33 cellular contexts compared by ENCODE assay signal in the genomic region with DNA sequence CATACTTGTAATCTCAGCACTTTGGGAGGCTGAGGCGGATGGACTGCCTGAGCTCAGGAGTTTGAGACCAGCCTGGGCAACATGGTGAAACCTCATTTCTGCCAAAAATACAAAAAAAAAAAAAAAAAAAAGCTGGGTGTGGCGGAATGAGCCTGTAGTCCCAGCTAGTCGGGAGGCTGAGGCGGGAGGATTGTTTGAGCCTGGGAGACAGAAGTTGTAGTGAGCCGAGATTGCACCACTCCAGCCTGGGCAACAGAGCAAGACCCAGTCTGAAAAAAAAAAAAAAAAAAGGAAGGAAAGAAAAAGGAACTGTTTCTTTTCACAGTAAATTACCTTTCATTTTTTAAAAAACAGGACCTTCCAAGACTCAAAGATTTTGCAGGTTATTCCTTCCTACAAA. TPM values are rescaled to one million over a fixed set of nuclear protein-coding genes. Genes with fewer than 3 reads are reported as not detected.
"Had no signal": no experiment of that assay in that cellular context is flagged by ENCODE, and none has a peak within 500 bp of the region (broad histone marks: within the 10 kb centered on the region; RNA-seq: fewer than 3 reads in every experiment).

No MANE protein-coding gene starts in this region.

- H3K9me3 ChIP-seq: adrenal gland, body of pancreas, esophagus muscularis mucosa, gastrocnemius medialis had no signal

- H3K27ac ChIP-seq: adrenal gland, body of pancreas, esophagus muscularis mucosa, foreskin keratinocyte, gastrocnemius medialis, heart left ventricle, VCaP had no signal

- H3K36me3 ChIP-seq: adrenal gland had no signal

- ATAC-seq: activated naive CD8-positive, alpha-beta T cell treated with anti-CD3 and anti-CD28 coated beads, Interleukin-2, amount 50 U/mL, for 24 hours; activated T-cell treated with anti-CD3 and anti-CD28 coated beads, Interleukin-2, amount 50 U/mL, for 72 hours; body of pancreas; effector memory CD8-positive, alpha-beta T cell; foreskin keratinocyte; gastrocnemius medialis; heart left ventricle; WTC11 had no signal

- DNase-seq: activated CD4-positive, alpha-beta memory T cell treated with anti-CD3 and anti-CD28 coated beads, Interleukin-2, amount 10 ng/mL, durations not matched to agents 7 days and 5 days; activated CD4-positive, alpha-beta T cell treated with anti-CD3 and anti-CD28 coated beads for 1 hour; activated CD4-positive, alpha-beta T cell treated with anti-CD3 and anti-CD28 coated beads for 4 hours; activated CD4-positive, alpha-beta T cell treated with anti-CD3 and anti-CD28 coated beads, Interleukin-2, amount 10 ng/mL, durations not matched to agents 7 days and 5 days; activated CD4-positive, alpha-beta T cell treated with anti-CD3 and anti-CD28 coated beads, Interleukin-2, amount 50 U/mL, for 4 hours; activated CD8-positive, alpha-beta memory T cell treated with anti-CD3 and anti-CD28 coated beads, Interleukin-2, amount 50 U/mL, for 48 hours; activated gamma-delta T cell treated with Interleukin-2 at 50 U/mL for 16 hours; activated naive CD4-positive, alpha-beta T cell treated with Interleukin-2 at 50 U/mL for 16 hours; activated naive CD8-positive, alpha-beta T cell treated with anti-CD3 and anti-CD28 coated beads for 36 hours; activated naive CD8-positive, alpha-beta T cell treated with anti-CD3 and anti-CD28 coated beads, Interleukin-2, amount 50 U/mL, for 24 hours; activated T-cell treated with anti-CD3 and anti-CD28 coated beads for 4 hours; activated T-cell treated with anti-CD3 and anti-CD28 coated beads, Interleukin-2, amount 50 U/mL, for 24 hours; activated T-cell treated with anti-CD3 and anti-CD28 coated beads, Interleukin-2, amount 50 U/mL, for 72 hours; adrenal gland; amygdala; aorta; body of pancreas; caudate nucleus; cortex of kidney; dermis blood vessel endothelial cell; effector CD4-positive, alpha-beta T cell; effector memory CD8-positive, alpha-beta T cell; erythroblast; foreskin keratinocyte; gastrocnemius medialis; glutamatergic neuron; heart left ventricle; T-helper 2 cell had no signal

- H3K4me3 ChIP-seq: adrenal gland, body of pancreas, esophagus muscularis mucosa, gastrocnemius medialis, heart left ventricle had no signal

- H3K27me3 ChIP-seq: adrenal gland, body of pancreas, esophagus muscularis mucosa, foreskin keratinocyte, gastrocnemius medialis, heart left ventricle had no signal

- H3K4me1 ChIP-seq: adrenal gland, foreskin keratinocyte, gastrocnemius medialis had no signal

- FAIRE-seq: colon had no signal

RNA-seq across cellular contexts. Expression of a gene that starts 56.0 kb away (rescaled TPM):
- total RNA-seq: activated CD4-positive, alpha-beta memory T cell treated with anti-CD3 and anti-CD28 coated beads, Interleukin-2, amount 10 ng/mL, durations not matched to agents 7 days and 5 days; activated CD4-positive, alpha-beta T cell treated with anti-CD3 and anti-CD28 coated beads, Interleukin-2, amount 10 ng/mL, durations not matched to agents 7 days and 5 days; activated T-cell treated with anti-CD3 and anti-CD28 coated beads, Interleukin-2, amount 50 U/mL, for 72 hours; adrenal gland; body of pancreas; dermis blood vessel endothelial cell; esophagus muscularis mucosa; foreskin keratinocyte; gastrocnemius medialis; T-helper 1 cell treated with Interleukin-12 subunit alpha and Interleukin-12 subunit beta and Interleukin-4 antibody, amounts not matched to agents 30 ng/mL and 1 ng/mL, for 36 hours had no signal
- polyA plus RNA-seq: aorta had no signal
